12 cellular contexts compared by ENCODE assay signal in genomic region chr18:56248613-56249235, GRCh38.
DNase-seq lines count a peak whose midpoint lies in the region; ATAC-seq and TF ChIP-seq lines count a peak whose summit lies in the region.
"Had no signal": no experiment of that assay in that cellular context is flagged by ENCODE, and none has a peak within 500 bp of the region (broad histone marks: within the 10 kb centered on the region; RNA-seq: fewer than 3 reads in every experiment).

No MANE protein-coding gene starts in this region.

- peaks cover 9% of the 10 kb centered on the region for H3K4me1 Mint-ChIP-seq in progenitor cell of endocrine pancreas (ENCODE audit: low read depth)
- H3K4me1 Mint-ChIP-seq: central memory CD8-positive, alpha-beta T cell had no signal

- peaks cover 4% of the 10 kb centered on the region for H3K9me3 Mint-ChIP-seq in progenitor cell of endocrine pancreas (ENCODE audit: low read depth)

- DNase-seq in germinal center (ENCODE audit: low spot score): peak; percentile 58
- DNase-seq in dorsolateral prefrontal cortex: no peak
- DNase-seq in progenitor cell of endocrine pancreas (ENCODE audit: low spot score, unreplicated experiment): no peak
- DNase-seq in activated T-cell treated with anti-CD3 and anti-CD28 coated beads for 4 hours: no peak
- no peak for DNase-seq in AG08395 (ENCODE audit: low spot score)
- DNase-seq: hippocampal formation, uterus had no signal

- intact Hi-C loops in dorsolateral prefrontal cortex (cut with DNase I): no loop called here

- H3K27ac Mint-ChIP-seq in progenitor cell of endocrine pancreas: no peak overlapping the region

- TF ChIP-seq CTCF in dorsolateral prefrontal cortex (IDR thresholded peaks at IDR 0.05 in 54 of 56, conservative IDR thresholded peaks at IDR 0.05 in 2 of 56; ENCODE audit: low read depth in 1 of 56, partially characterized antibody in 56 of 56) (no peak), progenitor cell of endocrine pancreas (IDR thresholded peaks at IDR 0.05; ENCODE audit: unreplicated experiment) (no peak)

- H3K4me3 ChIP-seq in dorsolateral prefrontal cortex: no peak overlapping the region
- H3K4me3 ChIP-seq: uterus had no signal

- H3K27me3 ChIP-seq in dorsolateral prefrontal cortex: no peaks in the 10 kb centered on the region
- H3K27me3 ChIP-seq: uterus had no signal

- H3K27me3 Mint-ChIP-seq in progenitor cell of endocrine pancreas: peaks cover 17% of the 10 kb centered on the region
- H3K27me3 Mint-ChIP-seq: central memory CD8-positive, alpha-beta T cell had no signal

- H3K36me3 Mint-ChIP-seq in progenitor cell of endocrine pancreas (ENCODE audit: insufficient read depth): no peaks in the 10 kb centered on the region

- ATAC-seq in GM18909 (IDR thresholded peaks at IDR 0.05; ENCODE audit: poor library complexity, unreplicated experiment): peak; percentile 99
- peak; percentile 97 for ATAC-seq in GM21737 (IDR thresholded peaks at IDR 0.05; ENCODE audit: unreplicated experiment)
- ATAC-seq in HG03439 (IDR thresholded peaks at IDR 0.05; ENCODE audit: unreplicated experiment): peak; percentile 94

- H3K4me3 Mint-ChIP-seq in progenitor cell of endocrine pancreas (ENCODE audit: low read depth): no peak overlapping the region
- H3K4me3 Mint-ChIP-seq: central memory CD8-positive, alpha-beta T cell; neural crest cell had no signal

- no peak overlapping the region for H3K27ac ChIP-seq in dorsolateral prefrontal cortex
- H3K27ac ChIP-seq: uterus had no signal
